ENCODE assay signal across 8 cellular contexts in genomic region chr3:124688580-124689454, GRCh38. TPM values are rescaled to one million over a fixed set of nuclear protein-coding genes. Genes with fewer than 3 reads are reported as not detected.
DNase-seq lines count a peak whose midpoint lies in the region; ATAC-seq and TF ChIP-seq lines count a peak whose summit lies in the region.

No MANE protein-coding gene starts in this region.

- H3K27me3 ChIP-seq in HCT116 (ENCODE audit: insufficient read depth, low read length): no peaks in the 10 kb centered on the region
- H3K27me3 ChIP-seq in right lobe of liver: no peaks in the 10 kb centered on the region

- no peak overlapping the region for H3K27ac ChIP-seq in HCT116 (ENCODE audit: low read depth, low read length)
- H3K27ac ChIP-seq in coronary artery: no peak overlapping the region
- peak overlapping the region in 2 of 3 donors; percentile 24 to 73 for H3K27ac ChIP-seq in right lobe of liver

- H3K9me3 Mint-ChIP-seq in activated CD4-positive, alpha-beta T cell treated with anti-CD3 and anti-CD28 coated beads, Interleukin-2, amount 10 ng/mL, durations not matched to agents 24 days and 14 days: no peaks in the 10 kb centered on the region

- H3K9me2 ChIP-seq in HCT116 (ENCODE audit: insufficient read depth): no peaks in the 10 kb centered on the region

- intact Hi-C loops in HCT116 (cut with micrococcal nuclease) (loop anchor here (1.0 kb wide), 1 partner anchor 124 kb away; no protein-coding TSS in a partner anchor), right lobe of liver (cut with DNase I) (loop anchor here (5.0 kb wide), 2 partner anchors 67 to 122 kb away; no protein-coding TSS in a partner anchor)
- intact Hi-C loops in activated CD4-positive, alpha-beta T cell treated with anti-CD3 and anti-CD28 coated beads, Interleukin-2, amount 10 ng/mL, durations not matched to agents 24 days and 14 days (cut with micrococcal nuclease): loop anchor here (1.0 to 10.0 kb wide), 2 partner anchors 64 to 124 kb away; no protein-coding TSS in a partner anchor

- CTCF ChIA-PET in HCT116 (lab: Charles Lee): interaction anchor here (0.8 to 5.8 kb wide), 15 partner anchors 8 to 212 kb away, joined by 3 to 82 read pairs (median 3); no protein-coding TSS in a partner anchor

- no peak for TF ChIP-seq POLR2A in HCT116 (IDR thresholded peaks at IDR 0.05; ENCODE audit: borderline replicate concordance, extremely low read depth, insufficient read depth, insufficient read length)
- no peak for TF ChIP-seq POLR2A in right lobe of liver (IDR thresholded peaks at IDR 0.05)

- POLR2A ChIA-PET in HCT116 (lab: Charles Lee): interaction anchor here (1.5 kb wide), 1 partner anchor 126 kb away, joined by 3 read pairs; no protein-coding TSS in a partner anchor

- TF ChIP-seq CTCF in HCT116 (IDR thresholded peaks at IDR 0.05 in 2 of 3, conservative IDR thresholded peaks at IDR 0.05 in 1 of 3; ENCODE audit: borderline replicate concordance in 1 of 3, insufficient read depth in 1 of 3, low read depth in 2 of 3, low read length in 2 of 3): peak; percentile 82 to 88 (median 85)
- peak; percentile 58 for TF ChIP-seq CTCF in coronary artery (IDR thresholded peaks at IDR 0.05)
- peak; percentile 83 to 94 (median 92) for TF ChIP-seq CTCF in right lobe of liver (IDR thresholded peaks at IDR 0.05)

- DNase-seq in COLO668 (lab: John Stamatoyannopoulos, UW; ENCODE audit: unreplicated experiment) (peak; percentile 62), HCT116 (ENCODE audit: low read depth, low spot score) (peak; percentile 69), NCI-H446 treated with DMSO at 0.1 percent for 48 hours (lab: John Stamatoyannopoulos, UW) (peak; percentile 51), coronary artery (ENCODE audit: low spot score) (no peak), right lobe of liver (peak; percentile 75 to 85 (median 81))
- DNase-seq in activated CD4-positive, alpha-beta T cell treated with anti-CD3 and anti-CD28 coated beads, Interleukin-2, amount 10 ng/mL, durations not matched to agents 24 days and 14 days: peak; percentile 92
- peak; percentile 28 to 38 (median 30) for DNase-seq in stimulated activated CD4-positive, alpha-beta T cell treated with anti-CD3 and anti-CD28 coated beads, TNF-alpha, amount 100 ng/mL, for 4 hours (ENCODE audit: low read depth in 3 of 3)

- H3K4me3 Mint-ChIP-seq in activated CD4-positive, alpha-beta T cell treated with anti-CD3 and anti-CD28 coated beads, Interleukin-2, amount 10 ng/mL, durations not matched to agents 24 days and 14 days: no peak overlapping the region

- H3K4me1 ChIP-seq in HCT116 (ENCODE audit: control insufficient read depth in 1 of 2, insufficient read depth in 2 of 2, low read length in 2 of 2) (0 out of 4 replicates have a peak, but pooled peaks cover 0 to 6% of the 10 kb centered on the region in 2 experiments), right lobe of liver (peaks cover 0 to 17% (median 3%) of the 10 kb centered on the region in 4 donors)

- H3K9ac ChIP-seq in HCT116 (ENCODE audit: low read length): no peak overlapping the region

- H3K27me3 Mint-ChIP-seq in activated CD4-positive, alpha-beta T cell treated with anti-CD3 and anti-CD28 coated beads, Interleukin-2, amount 10 ng/mL, durations not matched to agents 24 days and 14 days: peaks cover 33% of the 10 kb centered on the region

- H3K36me3 ChIP-seq in HCT116 (ENCODE audit: control insufficient read depth in 1 of 2, insufficient read depth in 2 of 2, low read length in 2 of 2) (no peaks in the 10 kb centered on the region), right lobe of liver (no peaks in the 10 kb centered on the region)

- H3K36me3 Mint-ChIP-seq in activated CD4-positive, alpha-beta T cell treated with anti-CD3 and anti-CD28 coated beads, Interleukin-2, amount 10 ng/mL, durations not matched to agents 24 days and 14 days (ENCODE audit: low read depth): no peaks in the 10 kb centered on the region

- BruUV-seq in HCT116 (replicated peaks; lab: Mats Ljungman, UMichigan): no TSS peak

- ATAC-seq in HCT116 (peak; percentile 98), right lobe of liver (peak; percentile 93 to 97 (median 96)), GM18873 (IDR thresholded peaks at IDR 0.05; ENCODE audit: low FRiP score, unreplicated experiment) (no peak)

- H3K4me1 Mint-ChIP-seq in activated CD4-positive, alpha-beta T cell treated with anti-CD3 and anti-CD28 coated beads, Interleukin-2, amount 10 ng/mL, durations not matched to agents 24 days and 14 days: peaks cover 10% of the 10 kb centered on the region

- no peaks in the 10 kb centered on the region for H4K20me1 ChIP-seq in HCT116 (ENCODE audit: insufficient read depth)

- peak overlapping the region; percentile 81 for H2AFZ ChIP-seq in HCT116 (ENCODE audit: low read depth, low read length, poor library complexity, severe bottlenecking)

- H3K27ac Mint-ChIP-seq in activated CD4-positive, alpha-beta T cell treated with anti-CD3 and anti-CD28 coated beads, Interleukin-2, amount 10 ng/mL, durations not matched to agents 24 days and 14 days: no peak overlapping the region

- no peaks in the 10 kb centered on the region for H3K9me3 ChIP-seq in HCT116 (ENCODE audit: control insufficient read depth in 1 of 2, insufficient read depth in 1 of 2, low read depth in 1 of 2, low read length in 2 of 2)
- no peaks in the 10 kb centered on the region for H3K9me3 ChIP-seq in right lobe of liver

- H3K4me2 ChIP-seq in HCT116 (ENCODE audit: low read length): peak overlapping the region; percentile 44

- no peak overlapping the region for H3K4me3 ChIP-seq in HCT116 (replicated peaks in 1 of 2; ENCODE audit: low read depth in 1 of 2, low read length in 2 of 2)
- H3K4me3 ChIP-seq in coronary artery: no peak overlapping the region
- H3K4me3 ChIP-seq in right lobe of liver: no peak overlapping the region

- no peaks in the 10 kb centered on the region for H3K79me2 ChIP-seq in HCT116 (ENCODE audit: insufficient read depth, low read length)

- 14% methylated on average over 11 of the region's 11 CpGs for WGBS in right lobe of liver (ENCODE audit: insufficient coverage, low coverage, low lambda C conversion rate, missing lambda C conversion rate)

- RAD21 ChIA-PET in HCT116 (lab: Charles Lee; ENCODE audit: low non-redundant PET in 1 of 2, low total read pairs in 2 of 2, uncharacterized antibody in 2 of 2, unreplicated experiment in 2 of 2): interaction anchor here (0.8 to 2.5 kb wide), 2 partner anchors 124 kb away, joined by 4 to 13 read pairs; no protein-coding TSS in a partner anchor

- TF ChIP-seq RAD21 in HCT116 (IDR thresholded peaks at IDR 0.05; ENCODE audit: low read depth): peak; percentile 95

TF ChIP-seq in HCT116, 20 proteins besides CTCF, POLR2A, EP300 and RAD21:
- no peak for TF ChIP-seq REST (IDR thresholded peaks at IDR 0.05; ENCODE audit: low read depth)
- TF ChIP-seq CBX3 (IDR thresholded peaks at IDR 0.05; ENCODE audit: low read depth): 0 out of 2 replicates have a peak, but pooled peaks have one; percentile 11

RNA-seq across cellular contexts. Expression of gene UMPS, which starts 41.4 kb away (rescaled TPM):
- 41.3 TPM for total RNA-seq in HCT116 (2021; ENCODE audit: unreplicated experiment)
- polyA plus RNA-seq in HCT116 (2012): 24.3 and 25.3 TPM in 2 replicates
- total RNA-seq in activated CD4-positive, alpha-beta T cell treated with anti-CD3 and anti-CD28 coated beads, Interleukin-2, amount 10 ng/mL, durations not matched to agents 24 days and 14 days: 54.5 and 65.6 TPM in 2 replicates
- total RNA-seq in right lobe of liver: 10 to 100 TPM; 17.5 to 29.9 (median 25.5) TPM

Comparison
In these comparisons a context has a peak if more than half of its experiments do, and no peak if none do; other contexts are left out.
1. H3K27ac ChIP-seq: peak in right lobe of liver (2 of 3); none in HCT116 (single experiment) and coronary artery (0 of 2).
2. Peak in every context shown above with its lines, with median percentiles within 50 percentile points of each other: CTCF ChIP-seq.